1 cellular context compared by ENCODE assay signal in the genomic region with DNA sequence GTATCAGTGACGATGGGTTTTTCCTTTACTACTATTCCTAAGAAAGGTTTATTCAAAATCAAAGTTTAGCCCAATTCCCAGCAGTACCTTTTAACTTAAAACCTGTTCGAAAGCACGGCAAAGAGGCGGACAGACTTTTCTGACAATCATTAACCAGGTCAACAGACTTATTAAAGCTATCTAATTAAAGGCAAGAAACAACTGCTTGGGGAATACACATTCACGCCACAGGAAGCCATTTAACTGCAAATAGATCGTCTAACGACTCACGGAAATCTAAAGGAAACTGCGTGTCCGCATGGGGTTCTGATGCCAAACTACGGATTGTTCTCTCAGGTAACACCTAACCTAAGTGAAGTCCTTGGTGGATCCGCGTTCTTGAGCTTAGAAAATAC.
TF ChIP-seq lines count a peak whose summit lies in the region.

No MANE protein-coding gene starts in this region.

TF ChIP-seq in liver, 16 proteins besides CTCF, POLR2A, EP300 and RAD21 (continued from another document):
- TF ChIP-seq, protein P1, sequence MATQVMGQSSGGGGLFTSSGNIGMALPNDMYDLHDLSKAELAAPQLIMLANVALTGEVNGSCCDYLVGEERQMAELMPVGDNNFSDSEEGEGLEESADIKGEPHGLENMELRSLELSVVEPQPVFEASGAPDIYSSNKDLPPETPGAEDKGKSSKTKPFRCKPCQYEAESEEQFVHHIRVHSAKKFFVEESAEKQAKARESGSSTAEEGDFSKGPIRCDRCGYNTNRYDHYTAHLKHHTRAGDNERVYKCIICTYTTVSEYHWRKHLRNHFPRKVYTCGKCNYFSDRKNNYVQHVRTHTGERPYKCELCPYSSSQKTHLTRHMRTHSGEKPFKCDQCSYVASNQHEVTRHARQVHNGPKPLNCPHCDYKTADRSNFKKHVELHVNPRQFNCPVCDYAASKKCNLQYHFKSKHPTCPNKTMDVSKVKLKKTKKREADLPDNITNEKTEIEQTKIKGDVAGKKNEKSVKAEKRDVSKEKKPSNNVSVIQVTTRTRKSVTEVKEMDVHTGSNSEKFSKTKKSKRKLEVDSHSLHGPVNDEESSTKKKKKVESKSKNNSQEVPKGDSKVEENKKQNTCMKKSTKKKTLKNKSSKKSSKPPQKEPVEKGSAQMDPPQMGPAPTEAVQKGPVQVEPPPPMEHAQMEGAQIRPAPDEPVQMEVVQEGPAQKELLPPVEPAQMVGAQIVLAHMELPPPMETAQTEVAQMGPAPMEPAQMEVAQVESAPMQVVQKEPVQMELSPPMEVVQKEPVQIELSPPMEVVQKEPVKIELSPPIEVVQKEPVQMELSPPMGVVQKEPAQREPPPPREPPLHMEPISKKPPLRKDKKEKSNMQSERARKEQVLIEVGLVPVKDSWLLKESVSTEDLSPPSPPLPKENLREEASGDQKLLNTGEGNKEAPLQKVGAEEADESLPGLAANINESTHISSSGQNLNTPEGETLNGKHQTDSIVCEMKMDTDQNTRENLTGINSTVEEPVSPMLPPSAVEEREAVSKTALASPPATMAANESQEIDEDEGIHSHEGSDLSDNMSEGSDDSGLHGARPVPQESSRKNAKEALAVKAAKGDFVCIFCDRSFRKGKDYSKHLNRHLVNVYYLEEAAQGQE (IDR thresholded peaks at IDR 0.05) = no peak
- TF ChIP-seq RXRA (IDR thresholded peaks at IDR 0.05) = no peak
